In genomic region chr11:68118753-68119448, GRCh38 we compare ENCODE assay signal across 8 cellular contexts. TPM values are rescaled to one million over a fixed set of nuclear protein-coding genes. Genes with fewer than 3 reads are reported as not detected.
DNase-seq lines count a peak whose midpoint lies in the region; ATAC-seq and TF ChIP-seq lines count a peak whose summit lies in the region.

No MANE protein-coding gene starts in this region.

- no peaks in the 10 kb centered on the region for H3K36me3 ChIP-seq in Peyer's patch
- no peaks in the 10 kb centered on the region for H3K36me3 ChIP-seq in spleen
- no peaks in the 10 kb centered on the region for H3K36me3 ChIP-seq in MM.1S (replicated peaks; ENCODE audit: insufficient read depth, low read length)

- peaks cover 3% of the 10 kb centered on the region; the same call in 1 of the 2 replicates for H3F3A ChIP-seq in MM.1S (ENCODE audit: insufficient read depth, low read length)

- DNase-seq in NCI-H2196 (lab: John Stamatoyannopoulos, UW; ENCODE audit: unreplicated experiment) (peak; percentile 23), NCI-H2196 treated with DMSO at 0.1 percent for 48 hours (lab: John Stamatoyannopoulos, UW; ENCODE audit: unreplicated experiment) (no peak), Peyer's patch (no peak), glomerular visceral epithelial cell (ENCODE audit: extremely low spot score) (peak; percentile 9), spleen (no peak), T1000 (lab: John Stamatoyannopoulos, UW) (no peak), MM.1S (no peak)

- H3K4me3 ChIP-seq in Peyer's patch = peak overlapping the region; percentile 3 to 99 (median 56)
- peak overlapping the region in 5 of 8 donors; percentile 7 to 89 (median 62) for H3K4me3 ChIP-seq in spleen
- no peak overlapping the region for H3K4me3 ChIP-seq in MM.1S (ENCODE audit: low read length)

- TF ChIP-seq POLR2A in Peyer's patch (IDR thresholded peaks at IDR 0.05) = peak in 1 of 2 donors; percentile 25
- TF ChIP-seq POLR2A in spleen (IDR thresholded peaks at IDR 0.05) = no peak

- no peaks in the 10 kb centered on the region for H3K9me2 ChIP-seq in MM.1S (replicated peaks; ENCODE audit: insufficient read depth, low read length)

- H2AFZ ChIP-seq in MM.1S (ENCODE audit: low read length) = no peak overlapping the region

- H3K27me3 ChIP-seq in Peyer's patch (no peaks in the 10 kb centered on the region), spleen (replicated peaks in 1 of 7) (no peaks in the 10 kb centered on the region), MM.1S (replicated peaks; ENCODE audit: insufficient read depth, low read length) (no peaks in the 10 kb centered on the region)

- H3K79me2 ChIP-seq in MM.1S (ENCODE audit: low read length) = peaks cover 66% of the 10 kb centered on the region

- H3K9me3 ChIP-seq in Peyer's patch (no peaks in the 10 kb centered on the region), spleen (no peaks in the 10 kb centered on the region), MM.1S (replicated peaks; ENCODE audit: insufficient read depth, low read length) (no peaks in the 10 kb centered on the region)

- no peak for TF ChIP-seq CTCF in Peyer's patch (IDR thresholded peaks at IDR 0.05)
- no peak for TF ChIP-seq CTCF in spleen (IDR thresholded peaks at IDR 0.05 in 8 of 11, conservative IDR thresholded peaks at IDR 0.05 in 3 of 11)
- no peak for TF ChIP-seq CTCF in MM.1S (IDR thresholded peaks at IDR 0.05; ENCODE audit: low read length)

- H3K9ac ChIP-seq in MM.1S (ENCODE audit: low read length) = no peak overlapping the region

- no peak for ATAC-seq in GM18909 (IDR thresholded peaks at IDR 0.05; ENCODE audit: poor library complexity, unreplicated experiment)

- no peaks in the 10 kb centered on the region; the same call in 1 of the 2 replicates for H4K20me1 ChIP-seq in MM.1S (ENCODE audit: insufficient read depth, low read length)

- intact Hi-C loops in spleen (cut with DNase I; ENCODE audit: low total_unique reads) = no loop called here

- 29 to 44% (median 33%) methylated on average over 4 of the region's 4 CpGs for WGBS in spleen, 5 donors

- H3K27ac ChIP-seq in Peyer's patch (peak overlapping the region; percentile 46 to 99 (median 94)), spleen (peak overlapping the region; percentile 16 to 98 (median 77)), MM.1S (ENCODE audit: low read length) (no peak overlapping the region)

- no peak overlapping the region; the same call in 1 of the 2 replicates for H3K4me2 ChIP-seq in MM.1S (ENCODE audit: low read depth, low read length)

- H3K4me1 ChIP-seq in Peyer's patch (peaks cover 0 to 51% (median 13%) of the 10 kb centered on the region in 4 donors), spleen (peaks cover 20 to 81% (median 48%) of the 10 kb centered on the region in 6 donors), MM.1S (ENCODE audit: low read length) (peaks cover 11% of the 10 kb centered on the region)

RNA-seq across cellular contexts. Expression of gene CHKA, which starts 2.3 kb away (rescaled TPM):
- total RNA-seq in Peyer's patch (100 to 1,000 TPM in 3 of 4 donors, 10 to 100 TPM in 1; 41.3 to 179 (median 130) TPM), spleen (10 to 100 TPM; 24.8 to 76.1 (median 43.2) TPM)
- polyA plus RNA-seq in spleen = 10 to 100 TPM; 19.7 to 26.1 (median 24.7) TPM

Comparison
In these comparisons a context has a peak if more than half of its experiments do, and no peak if none do; other contexts are left out.
1. DNase-seq: peak in NCI-H2196 (single experiment) and glomerular visceral epithelial cell (single experiment); none in NCI-H2196 treated with DMSO at 0.1 percent for 48 hours (single experiment), Peyer's patch (0 of 3), spleen (single experiment), T1000 (single experiment) and MM.1S (single experiment).